24 cellular contexts compared by ENCODE assay signal in the genomic region with DNA sequence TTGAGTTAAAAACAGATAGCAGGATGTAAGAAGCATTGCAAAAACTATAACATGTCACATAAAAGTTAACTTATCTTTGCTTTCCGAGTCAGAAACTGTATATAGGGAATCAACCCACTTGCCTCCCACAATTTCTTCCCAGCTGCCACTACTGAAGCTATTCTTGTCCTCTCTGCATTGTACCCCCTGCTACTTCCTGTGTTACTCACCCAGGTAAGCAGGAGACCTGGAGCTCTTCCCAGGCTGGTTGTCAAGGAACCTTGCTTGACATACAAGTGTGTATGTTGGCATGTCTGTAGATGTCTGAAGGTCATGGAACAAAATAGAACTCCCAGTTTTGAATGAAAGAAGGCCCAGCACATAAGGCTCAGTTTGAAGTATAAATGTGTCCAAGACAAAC.
"Had no signal": no experiment of that assay in that cellular context is flagged by ENCODE, and none has a peak within 500 bp of the region (broad histone marks: within the 10 kb centered on the region; RNA-seq: fewer than 3 reads in every experiment).

No MANE protein-coding gene starts in this region.

- DNase-seq: cortex of kidney; foreskin fibroblast; heart right ventricle; hippocampal formation; kidney glomerular epithelial cell; mesenchymal stem cell; mucosa of descending colon; naive B cell; right lobe of liver; small intestine; stimulated activated CD4-positive, alpha-beta T cell treated with anti-CD3 and anti-CD28 coated beads, Interleukin-15, amount 100 ng/mL, for 24 hours; stimulated activated CD4-positive, alpha-beta T cell treated with anti-CD3 and anti-CD28 coated beads, Interleukin-2, amount 100 ng/mL, for 48 hours; stimulated activated naive B cell treated with anti-CD40 and anti-IgM and Interleukin-4, amounts not matched to agents 10 μg/mL and 1 μg/mL and 100 μg/mL, for 72 hours; transverse colon; upper lobe of right lung; uterus had no signal

- H3K9me3 ChIP-seq: gastroesophageal sphincter, heart right ventricle, mucosa of descending colon, neutrophil, pancreas, right lobe of liver, thoracic aorta, transverse colon, upper lobe of right lung, uterus had no signal

- H3K4me1 ChIP-seq: gastroesophageal sphincter, heart right ventricle, pancreas, right lobe of liver, transverse colon, upper lobe of right lung, uterus had no signal

- H3K36me3 ChIP-seq: gastroesophageal sphincter, heart right ventricle, neutrophil, pancreas, right lobe of liver, thoracic aorta, transverse colon, upper lobe of right lung, uterus had no signal

- H3K27ac ChIP-seq: gastroesophageal sphincter, heart right ventricle, neutrophil, pancreas, right lobe of liver, thoracic aorta, transverse colon, upper lobe of right lung, uterus had no signal

- FAIRE-seq: islet of Langerhans, pancreas, small intestine had no signal

- H3K4me3 ChIP-seq: gastroesophageal sphincter, heart right ventricle, lung, mucosa of descending colon, pancreas, right lobe of liver, thoracic aorta, transverse colon, upper lobe of right lung, uterus had no signal

- ATAC-seq: gastroesophageal sphincter; heart right ventricle; left lobe of liver; mucosa of descending colon; natural killer cell treated with Interleukin-12 subunit alpha and Interleukin-12 subunit beta and Interleukin-15 and Interleukin-18, amount 100 ng/mL, for 72 hours; right lobe of liver; stimulated activated naive B cell treated with anti-CD40 and anti-IgM and Interleukin-4, amounts not matched to agents 10 μg/mL and 1 μg/mL and 100 μg/mL, for 72 hours; upper lobe of right lung had no signal

- H3K27me3 ChIP-seq: gastroesophageal sphincter, heart right ventricle, neutrophil, pancreas, right lobe of liver, transverse colon, upper lobe of right lung, uterus had no signal
